Comparison of ENCODE assay signal across 32 cellular contexts in genomic region chr1:160322831-160323230, GRCh38.
"Had no signal": no experiment of that assay in that cellular context is flagged by ENCODE, and none has a peak within 500 bp of the region (broad histone marks: within the 10 kb centered on the region; RNA-seq: fewer than 3 reads in every experiment).

No MANE protein-coding gene starts in this region.

- H3K27ac ChIP-seq: adrenal gland, ascending aorta, body of pancreas, brain microvascular endothelial cell, breast epithelium, cardiac muscle cell had no signal

- DNase-seq: activated effector memory CD4-positive, alpha-beta T cell treated with anti-CD3 and anti-CD28 coated beads, Interleukin-2, amount 50 U/mL, for 16 hours; activated effector memory CD4-positive, alpha-beta T cell treated with Interleukin-2 at 50 U/mL for 16 hours; activated gamma-delta T cell; activated gamma-delta T cell treated with Interleukin-2 at 50 U/mL for 16 hours; activated naive CD4-positive, alpha-beta T cell; activated naive CD4-positive, alpha-beta T cell treated with anti-CD3 and anti-CD28 coated beads for 36 hours; activated naive CD4-positive, alpha-beta T cell treated with anti-CD3 and anti-CD28 coated beads, Interleukin-2, amount 10 ng/mL, durations not matched to agents 7 days and 5 days; activated naive CD4-positive, alpha-beta T cell treated with anti-CD3 and anti-CD28 coated beads, Interleukin-2, amount 50 U/mL, for 16 hours; activated naive CD4-positive, alpha-beta T cell treated with Interleukin-2 at 50 U/mL for 16 hours; activated naive CD8-positive, alpha-beta T cell treated with anti-CD3 and anti-CD28 coated beads for 36 hours; activated naive CD8-positive, alpha-beta T cell treated with anti-CD3 and anti-CD28 coated beads, Interleukin-2, amount 10 ng/mL, durations not matched to agents 7 days and 5 days; activated naive CD8-positive, alpha-beta T cell treated with anti-CD3 and anti-CD28 coated beads, Interleukin-2, amount 50 U/mL, for 24 hours; activated T-cell treated with anti-CD3 and anti-CD28 coated beads, Interleukin-2, amount 50 U/mL, for 4 hours; activated T-cell treated with anti-CD3 and anti-CD28 coated beads, Interleukin-2, amount 50 U/mL, for 48 hours; activated T-cell treated with anti-CD3 and anti-CD28 coated beads, Interleukin-2, amount 50 U/mL, for 72 hours; adrenal gland; amniotic stem cell; amygdala; anterior cingulate cortex; aorta; body of pancreas; brain microvascular endothelial cell; caudate nucleus; central memory CD4-positive, alpha-beta T cell; cerebellar nuclear complex had no signal

- H3K4me3 ChIP-seq: adrenal gland, ascending aorta, body of pancreas, breast epithelium, cardiac muscle cell had no signal

- H3K9me3 ChIP-seq: adrenal gland, ascending aorta, body of pancreas, breast epithelium had no signal

- H3K4me1 ChIP-seq: ascending aorta, breast epithelium had no signal

- ATAC-seq: activated naive CD4-positive, alpha-beta T cell treated with anti-CD3 and anti-CD28 coated beads, Interleukin-2, amount 50 U/mL, for 72 hours; activated naive CD8-positive, alpha-beta T cell treated with anti-CD3 and anti-CD28 coated beads, Interleukin-2, amount 50 U/mL, for 24 hours; activated T-cell treated with anti-CD3 and anti-CD28 coated beads, Interleukin-2, amount 50 U/mL, for 4 hours; activated T-cell treated with anti-CD3 and anti-CD28 coated beads, Interleukin-2, amount 50 U/mL, for 72 hours; activated T-helper 17 cell treated with anti-CD3 and anti-CD28 coated beads, Interleukin-2, amount 50 U/mL, for 72 hours; body of pancreas had no signal

- FAIRE-seq: astrocyte, bronchial epithelial cell had no signal
